Comparison of ENCODE assay signal across 8 cellular contexts in genomic region chr5:72816297-72817075, GRCh38. TPM values are rescaled to one million over a fixed set of nuclear protein-coding genes. Genes with fewer than 3 reads are reported as not detected.
DNase-seq lines count a peak whose midpoint lies in the region; ATAC-seq, FAIRE-seq and TF ChIP-seq lines count a peak whose summit lies in the region.

TNPO1 (plus strand) TSS chr5:72816661; CDS start chr5:72816738, 77 bp downstream.

- peak within 1 kb of the TSS; percentile 81 for H3K4me3 ChIP-seq in epithelial cell of proximal tubule (ENCODE audit: low read depth, low read length)

- DNase-seq in D721Med (ENCODE audit: insufficient read length, low spot score), result peak; percentile 36
- DNase-seq in HUDEP-2 (lab: John Stamatoyannopoulos, UW; ENCODE audit: unreplicated experiment in 76 of 76), result peak in 74 of 76 experiments; percentile 16 to 88 (median 74)
- DNase-seq in OCI-M1 (lab: John Stamatoyannopoulos, UW), result peak; percentile 92
- DNase-seq in activated T-cell treated with anti-CD3 and anti-CD28 coated beads, Interleukin-2, amount 50 U/mL, for 1 hour, result peak; percentile 89
- DNase-seq in epithelial cell of proximal tubule (ENCODE audit: low read depth), result no peak
- DNase-seq in mucosa of gallbladder (ENCODE audit: low spot score), result peak; percentile 94
- DNase-seq in stimulated activated CD8-positive, alpha-beta memory T cell treated with anti-CD3 and anti-CD28 coated beads, Interleukin-4, amount 100 ng/mL, for 24 hours (ENCODE audit: low read depth), result peak; percentile 82

- no peak for TF ChIP-seq CTCF in D721Med (IDR thresholded peaks at IDR 0.05; ENCODE audit: insufficient read depth, missing control alignments)
- no peak for TF ChIP-seq CTCF in epithelial cell of proximal tubule (conservative IDR thresholded peaks at IDR 0.05; ENCODE audit: low read depth, low read length)

- no peak for FAIRE-seq in D721Med (lab: Jason Lieb, UNC)

- ATAC-seq in GM21390 (IDR thresholded peaks at IDR 0.05; ENCODE audit: unreplicated experiment), result peak; percentile 76

RNA-seq across cellular contexts. Expression of gene TNPO1, which starts in this region (rescaled TPM):
- total RNA-seq in epithelial cell of proximal tubule (68.1 and 128 TPM in 2 replicates), mucosa of gallbladder (99.6 TPM)
